ENCODE assay signal across 1 cellular context in genomic region chr4:56821394-56822263, GRCh38.
TF ChIP-seq lines count a peak whose summit lies in the region.

Gene SPINK2 (minus strand): TSS chr4:56821701. CDS start chr4:56821662, 39 bp downstream.

TF ChIP-seq in HEK293, 187 proteins besides CTCF, POLR2A, EP300 and RAD21 (continued from another document):
- TF ChIP-seq ZBTB10 (tag by site-specific recombination; IDR thresholded peaks at IDR 0.05) (0 out of 2 replicates have a peak, but pooled peaks have one; percentile 14), ZNF600 (tag by site-specific recombination; IDR thresholded peaks at IDR 0.05) (peak; percentile 66), ZBTB7A (tag by site-specific recombination; IDR thresholded peaks at IDR 0.05; ENCODE audit: low read depth) (no peak), ZNF16 (tag by site-specific recombination; IDR thresholded peaks at IDR 0.05; ENCODE audit: low read depth) (no peak), ZBTB44 (tag by site-specific recombination; IDR thresholded peaks at IDR 0.05) (no peak), ZNF701 (tag by site-specific recombination; IDR thresholded peaks at IDR 0.05) (no peak), ZNF785 (tag by site-specific recombination; IDR thresholded peaks at IDR 0.05) (no peak), ZNF664 (tag by site-specific recombination; IDR thresholded peaks at IDR 0.05) (peak; percentile 91), SCRT2 (tag by site-specific recombination; IDR thresholded peaks at IDR 0.05) (no peak), REST (tag by site-specific recombination; IDR thresholded peaks at IDR 0.05) (no peak), ZNF549 (tag by site-specific recombination; IDR thresholded peaks at IDR 0.05) (no peak), PRDM1 (tag by site-specific recombination; IDR thresholded peaks at IDR 0.05) (no peak), HOXD13 (CRISPR knock-in tag; IDR thresholded peaks at IDR 0.05; ENCODE audit: borderline replicate concordance) (no peak), ZEB2 (tag by site-specific recombination; IDR thresholded peaks at IDR 0.05) (peak; percentile 69; the same call in 1 of the 2 replicates), SP7 (tag by site-specific recombination; IDR thresholded peaks at IDR 0.05) (no peak), ZNF26 (tag by site-specific recombination; IDR thresholded peaks at IDR 0.05) (no peak), ZNF24 (tag by site-specific recombination; IDR thresholded peaks at IDR 0.05) (no peak), ZNF747 (tag by site-specific recombination; IDR thresholded peaks at IDR 0.05) (no peak), ELK4 (IDR thresholded peaks at IDR 0.05; ENCODE audit: borderline replicate concordance, low read depth, low read length) (no peak), ZNF76 (tag by site-specific recombination; IDR thresholded peaks at IDR 0.05; ENCODE audit: borderline replicate concordance, low read depth) (peak; percentile 44; the same call in 1 of the 2 replicates), ZBTB21 (tag by site-specific recombination; IDR thresholded peaks at IDR 0.05) (no peak), ZNF423 (tag by site-specific recombination; IDR thresholded peaks at IDR 0.05) (no peak), ZNF677 (tag by site-specific recombination; IDR thresholded peaks at IDR 0.05) (no peak), ZNF335 (tag by site-specific recombination; conservative IDR thresholded peaks at IDR 0.05) (peak; percentile 51; the same call in 1 of the 2 replicates), ZSCAN23 (tag by site-specific recombination; IDR thresholded peaks at IDR 0.05) (no peak), TRIM28 (IDR thresholded peaks at IDR 0.05; ENCODE audit: borderline replicate concordance, low read length) (no peak), ZBTB17 (tag by site-specific recombination; IDR thresholded peaks at IDR 0.05) (no peak), ZNF510 (tag by site-specific recombination; IDR thresholded peaks at IDR 0.05; ENCODE audit: insufficient replicate concordance) (no peak), ZNF266 (tag by site-specific recombination; IDR thresholded peaks at IDR 0.05; ENCODE audit: low read depth) (no peak), ZNF501 (tag by site-specific recombination; IDR thresholded peaks at IDR 0.05) (no peak), ZNF341 (tag by site-specific recombination; IDR thresholded peaks at IDR 0.05; ENCODE audit: low read depth) (no peak), ZNF585B (tag by site-specific recombination; IDR thresholded peaks at IDR 0.05) (no peak), MZF1 (tag by site-specific recombination; IDR thresholded peaks at IDR 0.05; ENCODE audit: borderline replicate concordance) (no peak), BCL11A (tag by site-specific recombination; IDR thresholded peaks at IDR 0.05; ENCODE audit: low read depth) (no peak), ZNF169 (tag by site-specific recombination; IDR thresholded peaks at IDR 0.05) (no peak), ZNF658 (tag by site-specific recombination; IDR thresholded peaks at IDR 0.05) (no peak), ZNF138 (tag by site-specific recombination; IDR thresholded peaks at IDR 0.05; ENCODE audit: borderline replicate concordance) (no peak), IKZF3 (tag by site-specific recombination; IDR thresholded peaks at IDR 0.05) (peak; percentile 18; the same call in 1 of the 2 replicates), KLF7 (tag by site-specific recombination; IDR thresholded peaks at IDR 0.05; ENCODE audit: borderline replicate concordance) (no peak), REPIN1 (tag by site-specific recombination; IDR thresholded peaks at IDR 0.05; ENCODE audit: low read depth) (no peak)
- TF ChIP-seq, protein P1, sequence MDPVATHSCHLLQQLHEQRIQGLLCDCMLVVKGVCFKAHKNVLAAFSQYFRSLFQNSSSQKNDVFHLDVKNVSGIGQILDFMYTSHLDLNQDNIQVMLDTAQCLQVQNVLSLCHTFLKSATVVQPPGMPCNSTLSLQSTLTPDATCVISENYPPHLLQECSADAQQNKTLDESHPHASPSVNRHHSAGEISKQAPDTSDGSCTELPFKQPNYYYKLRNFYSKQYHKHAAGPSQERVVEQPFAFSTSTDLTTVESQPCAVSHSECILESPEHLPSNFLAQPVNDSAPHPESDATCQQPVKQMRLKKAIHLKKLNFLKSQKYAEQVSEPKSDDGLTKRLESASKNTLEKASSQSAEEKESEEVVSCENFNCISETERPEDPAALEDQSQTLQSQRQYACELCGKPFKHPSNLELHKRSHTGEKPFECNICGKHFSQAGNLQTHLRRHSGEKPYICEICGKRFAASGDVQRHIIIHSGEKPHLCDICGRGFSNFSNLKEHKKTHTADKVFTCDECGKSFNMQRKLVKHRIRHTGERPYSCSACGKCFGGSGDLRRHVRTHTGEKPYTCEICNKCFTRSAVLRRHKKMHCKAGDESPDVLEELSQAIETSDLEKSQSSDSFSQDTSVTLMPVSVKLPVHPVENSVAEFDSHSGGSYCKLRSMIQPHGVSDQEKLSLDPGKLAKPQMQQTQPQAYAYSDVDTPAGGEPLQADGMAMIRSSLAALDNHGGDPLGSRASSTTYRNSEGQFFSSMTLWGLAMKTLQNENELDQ (tag by site-specific recombination; IDR thresholded peaks at IDR 0.05; ENCODE audit: low read depth) = no peak
- TF ChIP-seq, protein P2, sequence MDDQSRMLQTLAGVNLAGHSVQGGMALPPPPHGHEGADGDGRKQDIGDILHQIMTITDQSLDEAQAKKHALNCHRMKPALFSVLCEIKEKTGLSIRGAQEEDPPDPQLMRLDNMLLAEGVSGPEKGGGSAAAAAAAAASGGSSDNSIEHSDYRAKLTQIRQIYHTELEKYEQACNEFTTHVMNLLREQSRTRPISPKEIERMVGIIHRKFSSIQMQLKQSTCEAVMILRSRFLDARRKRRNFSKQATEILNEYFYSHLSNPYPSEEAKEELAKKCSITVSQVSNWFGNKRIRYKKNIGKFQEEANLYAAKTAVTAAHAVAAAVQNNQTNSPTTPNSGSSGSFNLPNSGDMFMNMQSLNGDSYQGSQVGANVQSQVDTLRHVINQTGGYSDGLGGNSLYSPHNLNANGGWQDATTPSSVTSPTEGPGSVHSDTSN (CRISPR knock-in tag; IDR thresholded peaks at IDR 0.05) = no peak
